ENCODE assay signal across 1 cellular context in genomic region chr7:143238289-143238995, GRCh38.
A peak's percentile ranks its signal among the peaks of the same experiment; 100 is the strongest.
TF ChIP-seq lines count a peak whose summit lies in the region.

No MANE protein-coding gene starts in this region.

TF ChIP-seq in K562, 482 proteins besides CTCF, POLR2A, EP300 and RAD21:
- TF ChIP-seq ZNF445 (CRISPR knock-in tag; IDR thresholded peaks at IDR 0.05; ENCODE audit: low read depth) (no peak), NFIC (IDR thresholded peaks at IDR 0.05) (peak; percentile 79)
